ENCODE assay signal across 2 cellular contexts in the genomic region with DNA sequence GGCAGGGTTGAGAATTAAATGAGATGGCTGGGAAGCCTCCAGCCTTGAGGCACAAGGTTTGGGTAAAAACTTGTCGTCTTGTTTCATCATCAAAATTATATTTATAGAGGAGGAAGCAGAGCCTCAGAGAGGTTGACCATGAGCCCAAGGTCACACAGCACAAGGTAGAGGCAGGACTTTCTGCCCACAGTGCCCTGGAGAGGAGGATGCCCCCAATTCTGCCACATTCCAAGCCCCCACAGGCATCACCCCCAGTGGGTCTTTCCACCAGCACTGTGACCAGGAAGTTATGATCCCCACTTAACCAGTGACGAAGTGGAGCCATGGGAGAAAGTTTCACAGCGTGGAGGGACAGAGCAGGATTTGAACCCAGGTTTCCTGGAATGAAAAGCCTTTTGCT.
TF ChIP-seq lines count a peak whose summit lies in the region.

No MANE protein-coding gene starts in this region.

TF ChIP-seq in HepG2, 621 proteins besides CTCF, POLR2A, EP300 and RAD21 (continued from another document):
- TF ChIP-seq, protein P1, sequence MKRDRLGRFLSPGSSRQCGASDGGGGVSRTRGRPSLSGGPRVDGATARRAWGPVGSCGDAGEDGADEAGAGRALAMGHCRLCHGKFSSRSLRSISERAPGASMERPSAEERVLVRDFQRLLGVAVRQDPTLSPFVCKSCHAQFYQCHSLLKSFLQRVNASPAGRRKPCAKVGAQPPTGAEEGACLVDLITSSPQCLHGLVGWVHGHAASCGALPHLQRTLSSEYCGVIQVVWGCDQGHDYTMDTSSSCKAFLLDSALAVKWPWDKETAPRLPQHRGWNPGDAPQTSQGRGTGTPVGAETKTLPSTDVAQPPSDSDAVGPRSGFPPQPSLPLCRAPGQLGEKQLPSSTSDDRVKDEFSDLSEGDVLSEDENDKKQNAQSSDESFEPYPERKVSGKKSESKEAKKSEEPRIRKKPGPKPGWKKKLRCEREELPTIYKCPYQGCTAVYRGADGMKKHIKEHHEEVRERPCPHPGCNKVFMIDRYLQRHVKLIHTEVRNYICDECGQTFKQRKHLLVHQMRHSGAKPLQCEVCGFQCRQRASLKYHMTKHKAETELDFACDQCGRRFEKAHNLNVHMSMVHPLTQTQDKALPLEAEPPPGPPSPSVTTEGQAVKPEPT (CRISPR knock-in tag; IDR thresholded peaks at IDR 0.05; ENCODE audit: low read depth), result no peak

TF ChIP-seq in K562, 482 proteins besides CTCF, POLR2A, EP300 and RAD21 (continued from another document):
- TF ChIP-seq, protein P2, sequence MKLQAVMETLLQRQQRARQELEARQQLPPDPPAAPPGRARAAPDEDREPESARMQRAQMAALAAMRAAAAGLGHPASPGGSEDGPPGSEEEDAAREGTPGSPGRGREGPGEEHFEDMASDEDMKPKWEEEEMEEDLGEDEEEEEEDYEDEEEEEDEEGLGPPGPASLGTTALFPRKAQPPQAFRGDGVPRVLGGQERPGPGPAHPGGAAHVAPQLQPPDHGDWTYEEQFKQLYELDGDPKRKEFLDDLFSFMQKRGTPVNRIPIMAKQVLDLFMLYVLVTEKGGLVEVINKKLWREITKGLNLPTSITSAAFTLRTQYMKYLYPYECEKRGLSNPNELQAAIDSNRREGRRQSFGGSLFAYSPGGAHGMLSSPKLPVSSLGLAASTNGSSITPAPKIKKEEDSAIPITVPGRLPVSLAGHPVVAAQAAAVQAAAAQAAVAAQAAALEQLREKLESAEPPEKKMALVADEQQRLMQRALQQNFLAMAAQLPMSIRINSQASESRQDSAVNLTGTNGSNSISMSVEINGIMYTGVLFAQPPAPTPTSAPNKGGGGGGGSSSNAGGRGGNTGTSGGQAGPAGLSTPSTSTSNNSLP (IDR thresholded peaks at IDR 0.05; ENCODE audit: borderline replicate concordance, low read depth, low read length), result no peak
- TF ChIP-seq PCBP1 (IDR thresholded peaks at IDR 0.05; ENCODE audit: low read depth, low read length, poor library complexity, severe bottlenecking) (no peak), ZFP36 (IDR thresholded peaks at IDR 0.05; ENCODE audit: low read depth, low read length, partially characterized antibody) (peak; percentile 66), NR2C2 (CRISPR knock-in tag; IDR thresholded peaks at IDR 0.05) (no peak), NR2C2 (tag; IDR thresholded peaks at IDR 0.05) (no peak), TFAM (CRISPR knock-in tag; conservative IDR thresholded peaks at IDR 0.05) (no peak), NFATC3 (IDR thresholded peaks at IDR 0.05) (no peak)
